ENCODE assay signal across 1 cellular context in the genomic region with DNA sequence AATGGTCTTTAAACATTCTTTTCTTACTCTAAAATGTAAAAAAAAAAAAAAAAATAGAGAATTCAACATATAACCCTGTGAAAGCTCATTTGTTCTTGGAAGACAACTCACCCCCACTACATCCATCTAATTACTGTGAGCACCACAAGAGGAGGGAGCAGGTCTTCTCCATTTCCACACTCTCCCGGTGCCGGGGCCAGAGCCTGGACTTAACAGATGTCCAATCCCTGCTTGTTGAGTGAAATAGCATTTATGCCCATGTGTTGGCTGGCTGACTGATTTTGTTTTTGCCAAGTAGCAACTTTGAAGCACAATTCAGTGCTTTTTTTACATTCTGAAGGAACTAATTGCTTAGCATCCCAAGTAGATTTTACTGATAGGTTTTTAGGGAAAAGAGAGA.
TF ChIP-seq lines count a peak whose summit lies in the region.

No MANE protein-coding gene starts in this region.

TF ChIP-seq in GM23338, 12 proteins besides CTCF, POLR2A, EP300 and RAD21 (continued from another document):
- TF ChIP-seq STAT1 (IDR thresholded peaks at IDR 0.05; ENCODE audit: unreplicated experiment): no peak
- TF ChIP-seq, protein P1, sequence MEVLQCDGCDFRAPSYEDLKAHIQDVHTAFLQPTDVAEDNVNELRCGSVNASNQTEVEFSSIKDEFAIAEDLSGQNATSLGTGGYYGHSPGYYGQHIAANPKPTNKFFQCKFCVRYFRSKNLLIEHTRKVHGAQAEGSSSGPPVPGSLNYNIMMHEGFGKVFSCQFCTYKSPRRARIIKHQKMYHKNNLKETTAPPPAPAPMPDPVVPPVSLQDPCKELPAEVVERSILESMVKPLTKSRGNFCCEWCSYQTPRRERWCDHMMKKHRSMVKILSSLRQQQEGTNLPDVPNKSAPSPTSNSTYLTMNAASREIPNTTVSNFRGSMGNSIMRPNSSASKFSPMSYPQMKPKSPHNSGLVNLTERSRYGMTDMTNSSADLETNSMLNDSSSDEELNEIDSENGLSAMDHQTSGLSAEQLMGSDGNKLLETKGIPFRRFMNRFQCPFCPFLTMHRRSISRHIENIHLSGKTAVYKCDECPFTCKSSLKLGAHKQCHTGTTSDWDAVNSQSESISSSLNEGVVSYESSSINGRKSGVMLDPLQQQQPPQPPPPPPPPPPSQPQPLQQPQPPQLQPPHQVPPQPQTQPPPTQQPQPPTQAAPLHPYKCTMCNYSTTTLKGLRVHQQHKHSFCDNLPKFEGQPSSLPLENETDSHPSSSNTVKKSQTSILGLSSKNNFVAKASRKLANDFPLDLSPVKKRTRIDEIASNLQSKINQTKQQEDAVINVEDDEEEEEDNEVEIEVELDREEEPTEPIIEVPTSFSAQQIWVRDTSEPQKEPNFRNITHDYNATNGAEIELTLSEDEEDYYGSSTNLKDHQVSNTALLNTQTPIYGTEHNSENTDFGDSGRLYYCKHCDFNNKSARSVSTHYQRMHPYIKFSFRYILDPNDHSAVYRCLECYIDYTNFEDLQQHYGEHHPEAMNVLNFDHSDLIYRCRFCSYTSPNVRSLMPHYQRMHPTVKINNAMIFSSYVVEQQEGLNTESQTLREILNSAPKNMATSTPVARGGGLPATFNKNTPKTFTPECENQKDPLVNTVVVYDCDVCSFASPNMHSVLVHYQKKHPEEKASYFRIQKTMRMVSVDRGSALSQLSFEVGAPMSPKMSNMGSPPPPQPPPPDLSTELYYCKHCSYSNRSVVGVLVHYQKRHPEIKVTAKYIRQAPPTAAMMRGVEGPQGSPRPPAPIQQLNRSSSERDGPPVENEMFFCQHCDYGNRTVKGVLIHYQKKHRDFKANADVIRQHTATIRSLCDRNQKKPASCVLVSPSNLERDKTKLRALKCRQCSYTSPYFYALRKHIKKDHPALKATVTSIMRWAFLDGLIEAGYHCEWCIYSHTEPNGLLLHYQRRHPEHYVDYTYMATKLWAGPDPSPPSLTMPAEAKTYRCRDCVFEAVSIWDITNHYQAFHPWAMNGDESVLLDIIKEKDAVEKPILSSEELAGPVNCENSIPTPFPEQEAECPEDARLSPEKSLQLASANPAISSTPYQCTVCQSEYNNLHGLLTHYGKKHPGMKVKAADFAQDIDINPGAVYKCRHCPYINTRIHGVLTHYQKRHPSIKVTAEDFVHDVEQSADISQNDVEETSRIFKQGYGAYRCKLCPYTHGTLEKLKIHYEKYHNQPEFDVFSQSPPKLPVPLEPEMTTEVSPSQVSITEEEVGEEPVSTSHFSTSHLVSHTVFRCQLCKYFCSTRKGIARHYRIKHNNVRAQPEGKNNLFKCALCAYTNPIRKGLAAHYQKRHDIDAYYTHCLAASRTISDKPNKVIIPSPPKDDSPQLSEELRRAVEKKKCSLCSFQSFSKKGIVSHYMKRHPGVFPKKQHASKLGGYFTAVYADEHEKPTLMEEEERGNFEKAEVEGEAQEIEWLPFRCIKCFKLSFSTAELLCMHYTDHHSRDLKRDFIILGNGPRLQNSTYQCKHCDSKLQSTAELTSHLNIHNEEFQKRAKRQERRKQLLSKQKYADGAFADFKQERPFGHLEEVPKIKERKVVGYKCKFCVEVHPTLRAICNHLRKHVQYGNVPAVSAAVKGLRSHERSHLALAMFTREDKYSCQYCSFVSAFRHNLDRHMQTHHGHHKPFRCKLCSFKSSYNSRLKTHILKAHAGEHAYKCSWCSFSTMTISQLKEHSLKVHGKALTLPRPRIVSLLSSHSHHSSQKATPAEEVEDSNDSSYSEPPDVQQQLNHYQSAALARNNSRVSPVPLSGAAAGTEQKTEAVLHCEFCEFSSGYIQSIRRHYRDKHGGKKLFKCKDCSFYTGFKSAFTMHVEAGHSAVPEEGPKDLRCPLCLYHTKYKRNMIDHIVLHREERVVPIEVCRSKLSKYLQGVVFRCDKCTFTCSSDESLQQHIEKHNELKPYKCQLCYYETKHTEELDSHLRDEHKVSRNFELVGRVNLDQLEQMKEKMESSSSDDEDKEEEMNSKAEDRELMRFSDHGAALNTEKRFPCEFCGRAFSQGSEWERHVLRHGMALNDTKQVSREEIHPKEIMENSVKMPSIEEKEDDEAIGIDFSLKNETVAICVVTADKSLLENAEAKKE (CRISPR knock-in tag; IDR thresholded peaks at IDR 0.05): no peak
- TF ChIP-seq EZH2 (IDR thresholded peaks at IDR 0.05; ENCODE audit: low read depth, unreplicated experiment): no peak
- TF ChIP-seq POLR2AphosphoS5 (IDR thresholded peaks at IDR 0.05; ENCODE audit: low read depth): no peak
- TF ChIP-seq ZNF331 (CRISPR knock-in tag; IDR thresholded peaks at IDR 0.05; ENCODE audit: low read depth): no peak
- TF ChIP-seq EZH2phosphoT487 (IDR thresholded peaks at IDR 0.05; ENCODE audit: unreplicated experiment): no peak
- TF ChIP-seq JUNB (IDR thresholded peaks at IDR 0.05; ENCODE audit: unreplicated experiment): no peak
TF ChIP-seq in GM23338: peak in this region for 0.
